Comparison of ENCODE assay signal across 9 cellular contexts in the genomic region with DNA sequence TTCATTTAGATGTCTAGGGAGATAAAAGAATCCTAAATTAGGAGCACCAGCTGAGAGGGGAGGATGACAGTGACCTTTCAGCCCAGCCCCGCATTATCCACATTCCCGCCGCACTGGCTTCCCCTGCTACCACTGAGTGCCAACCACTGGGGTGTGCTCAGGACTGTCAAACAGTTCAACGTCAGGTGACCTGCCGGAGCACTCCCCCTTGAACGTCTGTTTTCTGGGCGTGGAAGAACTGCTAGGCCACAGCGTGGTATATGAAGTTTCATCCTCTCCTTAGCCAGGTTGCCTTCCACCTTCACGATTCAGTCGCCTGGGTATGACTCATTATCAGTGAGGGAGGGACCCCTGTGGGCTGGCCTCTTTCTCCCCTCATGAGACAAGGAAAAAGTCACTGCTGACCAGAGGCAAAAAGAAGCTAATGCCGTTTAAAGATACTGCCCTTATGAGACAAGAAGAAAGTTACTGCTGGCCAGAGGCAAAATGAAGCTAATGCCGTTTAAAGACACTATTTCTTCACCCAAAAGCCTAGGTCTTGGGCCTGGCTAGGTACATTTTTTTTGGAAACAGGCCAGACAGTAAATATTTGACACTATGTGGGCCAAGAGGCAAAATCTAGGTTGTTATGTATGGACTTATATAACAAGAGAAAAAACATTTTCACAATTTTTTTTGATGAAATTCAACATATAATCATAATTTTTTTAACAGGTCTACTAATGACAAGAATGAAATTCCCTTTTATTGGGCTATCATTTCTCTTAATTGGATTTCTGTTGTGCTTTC.
DNase-seq lines count a peak whose midpoint lies in the region; ATAC-seq lines count a peak whose summit lies in the region.
"Had no signal": no experiment of that assay in that cellular context is flagged by ENCODE, and none has a peak within 500 bp of the region (broad histone marks: within the 10 kb centered on the region; RNA-seq: fewer than 3 reads in every experiment).

No MANE protein-coding gene starts in this region.

- peaks cover 10% of the 10 kb centered on the region for H3K36me3 Mint-ChIP-seq in activated naive CD8-positive, alpha-beta T cell treated with anti-CD3 and anti-CD28 coated beads, Interleukin-2, amount 50 U/mL, for 24 hours (ENCODE audit: low read depth)

- H3K27ac Mint-ChIP-seq in activated naive CD8-positive, alpha-beta T cell treated with anti-CD3 and anti-CD28 coated beads, Interleukin-2, amount 50 U/mL, for 24 hours, result peak overlapping the region; percentile 17

- no peaks in the 10 kb centered on the region for H3K27me3 Mint-ChIP-seq in activated naive CD8-positive, alpha-beta T cell treated with anti-CD3 and anti-CD28 coated beads, Interleukin-2, amount 50 U/mL, for 24 hours

- no peaks in the 10 kb centered on the region for H3K9me3 Mint-ChIP-seq in activated naive CD8-positive, alpha-beta T cell treated with anti-CD3 and anti-CD28 coated beads, Interleukin-2, amount 50 U/mL, for 24 hours
- H3K9me3 Mint-ChIP-seq: nephron had no signal

- H3K4me1 Mint-ChIP-seq in activated naive CD8-positive, alpha-beta T cell treated with anti-CD3 and anti-CD28 coated beads, Interleukin-2, amount 50 U/mL, for 24 hours, result peaks cover 41% of the 10 kb centered on the region

- ATAC-seq in activated naive CD8-positive, alpha-beta T cell treated with anti-CD3 and anti-CD28 coated beads, Interleukin-2, amount 50 U/mL, for 24 hours, result peak; percentile 24
- ATAC-seq in stimulated activated naive CD8-positive, alpha-beta T cell treated with anti-CD3 and anti-CD28 coated beads, Interleukin-15, Interleukin-2, amounts not matched to agents 100 U/mL and 50 U/mL, for 24 hours, result peak; percentile 16
- ATAC-seq in HG03442 (IDR thresholded peaks at IDR 0.05; ENCODE audit: unreplicated experiment), result no peak

- no peak overlapping the region for H3K4me3 Mint-ChIP-seq in activated naive CD8-positive, alpha-beta T cell treated with anti-CD3 and anti-CD28 coated beads, Interleukin-2, amount 50 U/mL, for 24 hours
- H3K4me3 Mint-ChIP-seq: nephron had no signal

- DNase-seq in NCI-H2227 (lab: John Stamatoyannopoulos, UW; ENCODE audit: unreplicated experiment) (peak; percentile 9), NCI-H2227 treated with DMSO at 0.1 percent for 48 hours (lab: John Stamatoyannopoulos, UW) (no peak), kidney glomerular epithelial cell (lab: John Stamatoyannopoulos, UW) (peak; percentile 42), NCI-H2107 treated with DMSO at 0.1 percent for 48 hours (lab: John Stamatoyannopoulos, UW; ENCODE audit: unreplicated experiment) (no peak), NOMO-1 (lab: John Stamatoyannopoulos, UW; ENCODE audit: unreplicated experiment in 2 of 2) (no peak)
- peak; percentile 35 for DNase-seq in activated naive CD8-positive, alpha-beta T cell treated with anti-CD3 and anti-CD28 coated beads, Interleukin-2, amount 50 U/mL, for 24 hours
- peak; percentile 32 for DNase-seq in stimulated activated naive CD8-positive, alpha-beta T cell treated with anti-CD3 and anti-CD28 coated beads, Interleukin-15, Interleukin-2, amounts not matched to agents 100 U/mL and 50 U/mL, for 24 hours

Comparison
In these comparisons a context has a peak if more than half of its experiments do, and no peak if none do; other contexts are left out.
1. DNase-seq: peak in NCI-H2227 (single experiment), activated naive CD8-positive, alpha-beta T cell treated with anti-CD3 and anti-CD28 coated beads, Interleukin-2, amount 50 U/mL, for 24 hours (single experiment), kidney glomerular epithelial cell (single experiment) and stimulated activated naive CD8-positive, alpha-beta T cell treated with anti-CD3 and anti-CD28 coated beads, Interleukin-15, Interleukin-2, amounts not matched to agents 100 U/mL and 50 U/mL, for 24 hours (single experiment); none in NCI-H2227 treated with DMSO at 0.1 percent for 48 hours (single experiment), NCI-H2107 treated with DMSO at 0.1 percent for 48 hours (single experiment) and NOMO-1 (0 of 2).